Comparison of ENCODE assay signal across 8 cellular contexts in genomic region chrX:13669246-13669689, GRCh38. TPM values are rescaled to one million over a fixed set of nuclear protein-coding genes. Genes with fewer than 3 reads are reported as not detected.
DNase-seq lines count a peak whose midpoint lies in the region; ATAC-seq, FAIRE-seq and TF ChIP-seq lines count a peak whose summit lies in the region.

No MANE protein-coding gene starts in this region.

- H3K27ac Mint-ChIP-seq in activated naive CD8-positive, alpha-beta T cell treated with anti-CD3 and anti-CD28 coated beads, Interleukin-2, amount 50 U/mL, for 24 hours = peak overlapping the region; percentile 96
- peak overlapping the region; percentile 89 for H3K27ac Mint-ChIP-seq in stimulated activated naive B cell treated with anti-CD40 and anti-IgM and Interleukin-4, amounts not matched to agents 10 μg/mL and 1 μg/mL and 100 μg/mL, for 72 hours

- H3K9ac ChIP-seq in PC-3 (ENCODE audit: low read length) (peak overlapping the region; percentile 60), keratinocyte (ENCODE audit: control insufficient read depth, extremely low read depth, insufficient read depth, low read length) (peak overlapping the region; percentile 40)

- CTCF ChIA-PET in PC-3 (lab: Charles Lee) = no interaction called here

- dilution Hi-C loops in keratinocyte (cut with MboI; ENCODE audit: extremely low pct_ligation_motif_present, low sequenced_read_pairs) = no loop called here

- H3F3A ChIP-seq in PC-3 (ENCODE audit: low read length, unreplicated experiment) = no peaks in the 10 kb centered on the region

- H3K4me1 ChIP-seq in PC-3 (ENCODE audit: insufficient read depth, low read length) (peaks cover 23% of the 10 kb centered on the region), keratinocyte (ENCODE audit: control insufficient read depth, extremely low read depth, insufficient read depth, low read length) (peaks cover 9% of the 10 kb centered on the region)

- 0 out of 2 replicates have a peak overlapping the region, but pooled peaks have one; percentile 30 for H2AFZ ChIP-seq in PC-3 (ENCODE audit: low read length)
- no peak overlapping the region for H2AFZ ChIP-seq in keratinocyte (ENCODE audit: control insufficient read depth, low read length)

- H3K9me3 Mint-ChIP-seq in activated naive CD8-positive, alpha-beta T cell treated with anti-CD3 and anti-CD28 coated beads, Interleukin-2, amount 50 U/mL, for 24 hours = no peaks in the 10 kb centered on the region
- H3K9me3 Mint-ChIP-seq in stimulated activated naive B cell treated with anti-CD40 and anti-IgM and Interleukin-4, amounts not matched to agents 10 μg/mL and 1 μg/mL and 100 μg/mL, for 72 hours = no peaks in the 10 kb centered on the region

- DNase-seq in AG08395 (ENCODE audit: low spot score) (peak; percentile 78), PC-3 (peak; percentile 97), keratinocyte (ENCODE audit: low read depth, low spot score) (peak; percentile 68), HuH-7 (ENCODE audit: low spot score) (no peak)
- DNase-seq in activated naive CD8-positive, alpha-beta T cell treated with anti-CD3 and anti-CD28 coated beads, Interleukin-2, amount 50 U/mL, for 24 hours = peak; percentile 32
- DNase-seq in stimulated activated naive B cell treated with anti-CD40 and anti-IgM and Interleukin-4, amounts not matched to agents 10 μg/mL and 1 μg/mL and 100 μg/mL, for 72 hours = peak; percentile 63

- peak; percentile 90 for FAIRE-seq in keratinocyte (lab: Jason Lieb, UNC)

- BruUV-seq in PC-3 (replicated peaks; lab: Mats Ljungman, UMichigan) = no TSS peak

- H4K20me1 ChIP-seq in PC-3 (ENCODE audit: low read length) = no peaks in the 10 kb centered on the region
- H4K20me1 ChIP-seq in keratinocyte (ENCODE audit: control insufficient read depth, extremely low read depth, insufficient read depth, low read length) = no peaks in the 10 kb centered on the region

- ATAC-seq in GM18868 (IDR thresholded peaks at IDR 0.05; ENCODE audit: unreplicated experiment) = peak; percentile 74
- peak; percentile 68 for ATAC-seq in HG03097 (IDR thresholded peaks at IDR 0.05; ENCODE audit: low FRiP score, unreplicated experiment)
- peak; percentile 67 for ATAC-seq in PC-3
- peak; percentile 93 for ATAC-seq in activated naive CD8-positive, alpha-beta T cell treated with anti-CD3 and anti-CD28 coated beads, Interleukin-2, amount 50 U/mL, for 24 hours
- peak; percentile 94 to 95 for ATAC-seq in stimulated activated naive B cell treated with anti-CD40 and anti-IgM and Interleukin-4, amounts not matched to agents 10 μg/mL and 1 μg/mL and 100 μg/mL, for 72 hours (replicated peaks)

- H3K4me3 Mint-ChIP-seq in activated naive CD8-positive, alpha-beta T cell treated with anti-CD3 and anti-CD28 coated beads, Interleukin-2, amount 50 U/mL, for 24 hours = peak overlapping the region; percentile 66
- H3K4me3 Mint-ChIP-seq in stimulated activated naive B cell treated with anti-CD40 and anti-IgM and Interleukin-4, amounts not matched to agents 10 μg/mL and 1 μg/mL and 100 μg/mL, for 72 hours = peak overlapping the region; percentile 41 to 43

- H3K27me3 ChIP-seq in PC-3 (ENCODE audit: low read length) (no peaks in the 10 kb centered on the region), keratinocyte (ENCODE audit: control insufficient read depth, extremely low read depth, insufficient read depth, low read length) (no peaks in the 10 kb centered on the region)

- H3K36me3 Mint-ChIP-seq in activated naive CD8-positive, alpha-beta T cell treated with anti-CD3 and anti-CD28 coated beads, Interleukin-2, amount 50 U/mL, for 24 hours (ENCODE audit: low read depth) = no peaks in the 10 kb centered on the region
- H3K36me3 Mint-ChIP-seq in stimulated activated naive B cell treated with anti-CD40 and anti-IgM and Interleukin-4, amounts not matched to agents 10 μg/mL and 1 μg/mL and 100 μg/mL, for 72 hours = peaks cover 9 to 37% of the 10 kb centered on the region in 2 donors

- H3K79me2 ChIP-seq in PC-3 (ENCODE audit: low read length) = no peaks in the 10 kb centered on the region
- no peaks in the 10 kb centered on the region for H3K79me2 ChIP-seq in keratinocyte (ENCODE audit: control insufficient read depth, insufficient read depth, low read length)

- TF ChIP-seq CTCF in PC-3 (conservative IDR thresholded peaks at IDR 0.05; ENCODE audit: low read depth, low read length) = no peak
- no peak for TF ChIP-seq CTCF in keratinocyte (optimal IDR thresholded peaks at IDR 0.05 in 1 of 3, IDR thresholded peaks at IDR 0.05 in 1 of 3, conservative IDR thresholded peaks at IDR 0.05 in 1 of 3; ENCODE audit: extremely low read depth in 1 of 3, insufficient read depth in 2 of 3, low read length in 3 of 3)

- POLR2A ChIA-PET in PC-3 (lab: Charles Lee; ENCODE audit: unreplicated experiment) = interaction anchor here (0.5 to 0.7 kb wide), 3 partner anchors 65 to 1204 kb away, joined by 4 to 11 read pairs (median 5); partner anchors contain the start of genes FANCB, OFD1 and TRAPPC2

- H3K9me2 ChIP-seq in PC-3 (replicated peaks; ENCODE audit: low read length) = no peaks in the 10 kb centered on the region

- H3K27ac ChIP-seq in PC-3 (ENCODE audit: low read length) (peak overlapping the region; percentile 89), keratinocyte (ENCODE audit: control insufficient read depth, insufficient read depth, low read length) (peak overlapping the region; percentile 70)

- H3K9me3 ChIP-seq in PC-3 (ENCODE audit: low read length) = no peaks in the 10 kb centered on the region
- H3K9me3 ChIP-seq in keratinocyte (ENCODE audit: control insufficient read depth, low read depth, low read length) = no peaks in the 10 kb centered on the region

- H3K4me2 ChIP-seq in PC-3 (ENCODE audit: low read length) (peak overlapping the region; percentile 61), keratinocyte (ENCODE audit: control insufficient read depth, extremely low read depth, insufficient read depth, low read depth, low read length) (peak overlapping the region; percentile 79)

- no peaks in the 10 kb centered on the region for H3K9me1 ChIP-seq in keratinocyte (ENCODE audit: control insufficient read depth, extremely low read depth, insufficient read depth, low read length)

- H3K4me1 Mint-ChIP-seq in activated naive CD8-positive, alpha-beta T cell treated with anti-CD3 and anti-CD28 coated beads, Interleukin-2, amount 50 U/mL, for 24 hours = peaks cover 32% of the 10 kb centered on the region
- peaks cover 6 to 7% of the 10 kb centered on the region in 2 donors for H3K4me1 Mint-ChIP-seq in stimulated activated naive B cell treated with anti-CD40 and anti-IgM and Interleukin-4, amounts not matched to agents 10 μg/mL and 1 μg/mL and 100 μg/mL, for 72 hours

- no peaks in the 10 kb centered on the region for H3K27me3 Mint-ChIP-seq in activated naive CD8-positive, alpha-beta T cell treated with anti-CD3 and anti-CD28 coated beads, Interleukin-2, amount 50 U/mL, for 24 hours
- peaks cover 0 to 24% of the 10 kb centered on the region in 2 donors for H3K27me3 Mint-ChIP-seq in stimulated activated naive B cell treated with anti-CD40 and anti-IgM and Interleukin-4, amounts not matched to agents 10 μg/mL and 1 μg/mL and 100 μg/mL, for 72 hours

- H3K4me3 ChIP-seq in PC-3 (ENCODE audit: low read length) (no peak overlapping the region), keratinocyte (ENCODE audit: control insufficient read depth in 2 of 3, extremely low read depth in 1 of 3, insufficient read depth in 2 of 3, low read depth in 1 of 3, low read length in 3 of 3) (peak overlapping the region in 1 of 3 experiments; percentile 36)

- H3K36me3 ChIP-seq in PC-3 (ENCODE audit: low read depth, low read length) (no peaks in the 10 kb centered on the region), keratinocyte (ENCODE audit: control insufficient read depth in 2 of 2, extremely low read depth in 1 of 2, insufficient read depth in 2 of 2, low read length in 2 of 2) (no peaks in the 10 kb centered on the region)

- intact Hi-C loops in PC-3 (cut with micrococcal nuclease) = no loop called here

RNA-seq across cellular contexts. Expression of gene TCEANC, which starts 16.3 kb away (rescaled TPM):
- 0.62 and 0.69 TPM in 2 replicates for total RNA-seq in PC-3 (2014; rRNA removed)
- polyA plus RNA-seq in keratinocyte = 0.88 to 1.8 TPM (median 1.8 TPM) in 3 replicates
- 1.2 TPM for polyA plus RNA-seq in keratinocyte (2011; ENCODE audit: low read depth)
- 0.73 and 1.7 TPM in 2 replicates for polyA plus RNA-seq in keratinocyte (2011; cell fraction: cytosol; rRNA removed)
- 1.9 and 2.6 TPM in 2 replicates for polyA plus RNA-seq in keratinocyte (2011; cell fraction: nucleus; rRNA removed)
- 0.78 and 1.5 TPM in 2 replicates for polyA plus RNA-seq in keratinocyte (2012; ENCODE audit: low replicate concordance)
- polyA minus RNA-seq in keratinocyte = 0.93 to 2.5 TPM in 2 of 3 replicates, not detected in the other
- 2.7 TPM for polyA minus RNA-seq in keratinocyte (2011; cell fraction: cytosol; rRNA and poly(A)+ RNA removed)
- 0.95 and 2.2 TPM in 2 replicates for polyA minus RNA-seq in keratinocyte (2011; cell fraction: nucleus; rRNA and poly(A)+ RNA removed)

RNA-seq across cellular contexts. Expression of gene RAB9A, which starts 19.7 kb away (rescaled TPM):
- total RNA-seq in PC-3 (2014; rRNA removed) = 21.0 and 29.5 TPM in 2 replicates
- polyA plus RNA-seq in keratinocyte = 40.1 to 46.0 TPM (median 43.5 TPM) in 3 replicates
- polyA plus RNA-seq in keratinocyte (2011; ENCODE audit: low read depth) = 153 TPM
- 36.0 and 56.2 TPM in 2 replicates for polyA plus RNA-seq in keratinocyte (2011; cell fraction: cytosol; rRNA removed)
- 27.5 and 33.1 TPM in 2 replicates for polyA plus RNA-seq in keratinocyte (2011; cell fraction: nucleus; rRNA removed)
- polyA plus RNA-seq in keratinocyte (2012; ENCODE audit: low replicate concordance) = 28.1 and 86.0 TPM in 2 replicates
- 4.4 to 19.0 TPM (median 16.1 TPM) in 3 replicates for polyA minus RNA-seq in keratinocyte
- polyA minus RNA-seq in keratinocyte (2011; cell fraction: cytosol; rRNA and poly(A)+ RNA removed) = 23.4 TPM
- 10.7 and 15.8 TPM in 2 replicates for polyA minus RNA-seq in keratinocyte (2011; cell fraction: nucleus; rRNA and poly(A)+ RNA removed)
